ENCODE assay signal across 6 cellular contexts in genomic region chr19:14023404-14024235, GRCh38. TPM values are rescaled to one million over a fixed set of nuclear protein-coding genes. Genes with fewer than 3 reads are reported as not detected.
DNase-seq lines count a peak whose midpoint lies in the region; ATAC-seq and TF ChIP-seq lines count a peak whose summit lies in the region.

No MANE protein-coding gene starts in this region.

- ATAC-seq in GM18873 (IDR thresholded peaks at IDR 0.05; ENCODE audit: low FRiP score, unreplicated experiment): no peak

- no peak overlapping the region for H3K4me3 ChIP-seq in WI38 (ENCODE audit: low read depth, low read length)

- peak; percentile 30 for DNase-seq in stimulated activated CD4-positive, alpha-beta T cell treated with anti-CD3 and anti-CD28 coated beads, Interleukin-1b, Interleukin-23, amount 100 ng/mL, for 48 hours
- DNase-seq in stimulated activated CD4-positive, alpha-beta T cell treated with anti-CD3 and anti-CD28 coated beads, Interleukin-12 subunit alpha, Interleukin-12 subunit beta, amount 100 ng/mL, for 4 hours: no peak
- DNase-seq in lung microvascular endothelial cell (ENCODE audit: low read depth in 2 of 2) (peak; percentile 72 to 91), pons (ENCODE audit: low spot score) (no peak)

- TF ChIP-seq CTCF in WI38 (IDR thresholded peaks at IDR 0.05; ENCODE audit: low read depth, low read length): peak; percentile 60

RNA-seq across cellular contexts. Expression of gene RLN3, which starts 4.3 kb away (rescaled TPM):
- not detected in 2 replicates for total RNA-seq in lung microvascular endothelial cell

RNA-seq across cellular contexts. Expression of gene IL27RA, which starts 7.9 kb away (rescaled TPM):
- total RNA-seq in lung microvascular endothelial cell: 1.2 and 4.1 TPM in 2 replicates

RNA-seq across cellular contexts. Expression of gene RFX1, which starts 17.5 kb away (rescaled TPM):
- total RNA-seq in lung microvascular endothelial cell: 1.3 and 2.2 TPM in 2 replicates

RNA-seq across cellular contexts. Expression of gene PALM3, which starts 38.3 kb away (rescaled TPM):
- total RNA-seq in lung microvascular endothelial cell: not detected in 2 replicates

RNA-seq across cellular contexts. Expression of gene MISP3, which starts 49.0 kb away (rescaled TPM):
- total RNA-seq in lung microvascular endothelial cell: 0.22 TPM in 1 of 2 replicates, not detected in the other

Comparison
In these comparisons a context has a peak if more than half of its experiments do, and no peak if none do; other contexts are left out.
1. DNase-seq: peak in stimulated activated CD4-positive, alpha-beta T cell treated with anti-CD3 and anti-CD28 coated beads, Interleukin-1b, Interleukin-23, amount 100 ng/mL, for 48 hours (single experiment) and lung microvascular endothelial cell (2 of 2); none in stimulated activated CD4-positive, alpha-beta T cell treated with anti-CD3 and anti-CD28 coated beads, Interleukin-12 subunit alpha, Interleukin-12 subunit beta, amount 100 ng/mL, for 4 hours (single experiment) and pons (single experiment).